In genomic region chr6:18507018-18507415, GRCh38 we compare ENCODE assay signal across 17 cellular contexts.
DNase-seq lines count a peak whose midpoint lies in the region; ATAC-seq and TF ChIP-seq lines count a peak whose summit lies in the region.
"Had no signal": no experiment of that assay in that cellular context is flagged by ENCODE, and none has a peak within 500 bp of the region (broad histone marks: within the 10 kb centered on the region; RNA-seq: fewer than 3 reads in every experiment).

No MANE protein-coding gene starts in this region.

- H3K9me2 ChIP-seq in GM23338 (ENCODE audit: insufficient read depth), result 0 out of 2 replicates have a peak, but pooled peaks cover 3% of the 10 kb centered on the region

- H4K20me1 ChIP-seq in GM23338 (replicated peaks; ENCODE audit: insufficient read depth), result no peaks in the 10 kb centered on the region

- no peak overlapping the region for H3K27ac Mint-ChIP-seq in GM23338
- no peak overlapping the region for H3K27ac Mint-ChIP-seq in activated naive CD4-positive, alpha-beta T cell treated with anti-CD3 and anti-CD28 coated beads, Interleukin-2, amount 10 ng/mL, durations not matched to agents 7 days and 5 days
- H3K27ac Mint-ChIP-seq: mesothelial cell of epicardium had no signal

- H3K79me2 ChIP-seq in GM23338 (replicated peaks; ENCODE audit: insufficient read depth), result no peaks in the 10 kb centered on the region
- H3K79me2 ChIP-seq in mesendoderm (ENCODE audit: control insufficient read depth, insufficient read depth, low read length), result no peaks in the 10 kb centered on the region

- H4K5ac ChIP-seq in mesendoderm (ENCODE audit: low read length), result no peak overlapping the region

- H3K27me3 ChIP-seq in GM23338 (ENCODE audit: insufficient read depth) (no peaks in the 10 kb centered on the region), mesendoderm (ENCODE audit: insufficient read depth, low read length, poor library complexity) (no peaks in the 10 kb centered on the region)

- no peak overlapping the region for H3K4me3 Mint-ChIP-seq in GM23338
- no peak overlapping the region for H3K4me3 Mint-ChIP-seq in activated naive CD4-positive, alpha-beta T cell treated with anti-CD3 and anti-CD28 coated beads, Interleukin-2, amount 10 ng/mL, durations not matched to agents 7 days and 5 days
- H3K4me3 Mint-ChIP-seq: mesothelial cell of epicardium, neural crest cell had no signal

- no peaks in the 10 kb centered on the region for H3F3A ChIP-seq in GM23338 (replicated peaks; ENCODE audit: low read depth)

- H2BK120ac ChIP-seq in mesendoderm (ENCODE audit: low read depth, low read length), result no peak overlapping the region

- ATAC-seq in GM23338 (no peak), GM18909 (IDR thresholded peaks at IDR 0.05; ENCODE audit: poor library complexity, unreplicated experiment) (no peak)
- ATAC-seq: stimulated activated naive CD8-positive, alpha-beta T cell treated with anti-CD3 and anti-CD28 coated beads, Interleukin-15, Interleukin-2, amounts not matched to agents 100 U/mL and 50 U/mL, for 24 hours had no signal

- peak overlapping the region; percentile 76 for H2AFZ ChIP-seq in GM23338

- no peak overlapping the region for H3K27ac ChIP-seq in GM23338 (ENCODE audit: low read depth)
- H3K27ac ChIP-seq in mesendoderm (ENCODE audit: low read depth, low read length), result no peak overlapping the region
- H3K27ac ChIP-seq: KMS-11 had no signal

- WGBS in mesendoderm (ENCODE audit: extremely low coverage, insufficient coverage, low lambda C conversion rate), result no CpG with 5 or more reads among the region's 7 CpGs

- no peak overlapping the region for H3K9ac ChIP-seq in mesendoderm (ENCODE audit: low read length)
- H3K9ac ChIP-seq: KMS-11 had no signal

- no peak for TF ChIP-seq CTCF in GM23338 (conservative IDR thresholded peaks at IDR 0.05; ENCODE audit: low read depth in 2 of 2)

- H2BK15ac ChIP-seq in mesendoderm (replicated peaks; ENCODE audit: low read depth), result no peak overlapping the region

- H3K36me3 ChIP-seq in GM23338 (ENCODE audit: insufficient read depth) (no peaks in the 10 kb centered on the region), mesendoderm (ENCODE audit: control insufficient read depth, insufficient read depth, low read length) (no peaks in the 10 kb centered on the region)

- H3K36me3 Mint-ChIP-seq in GM23338 (ENCODE audit: low read depth), result no peaks in the 10 kb centered on the region
- no peaks in the 10 kb centered on the region for H3K36me3 Mint-ChIP-seq in activated naive CD4-positive, alpha-beta T cell treated with anti-CD3 and anti-CD28 coated beads, Interleukin-2, amount 10 ng/mL, durations not matched to agents 7 days and 5 days
- H3K36me3 Mint-ChIP-seq: mesothelial cell of epicardium had no signal

- no peak overlapping the region for H3K23ac ChIP-seq in mesendoderm (ENCODE audit: low read length)

- no peak overlapping the region for H3K4me2 ChIP-seq in GM23338
- H3K4me2 ChIP-seq in mesendoderm (ENCODE audit: low read length), result no peak overlapping the region
- H3K4me2 ChIP-seq: KMS-11 had no signal

- no peak overlapping the region for H2BK5ac ChIP-seq in mesendoderm (ENCODE audit: low read length)

- no peaks in the 10 kb centered on the region for H3K9me3 Mint-ChIP-seq in GM23338
- no peaks in the 10 kb centered on the region for H3K9me3 Mint-ChIP-seq in activated naive CD4-positive, alpha-beta T cell treated with anti-CD3 and anti-CD28 coated beads, Interleukin-2, amount 10 ng/mL, durations not matched to agents 7 days and 5 days
- H3K9me3 Mint-ChIP-seq: mesothelial cell of epicardium had no signal

- DNase-seq in GM23338 (ENCODE audit: low spot score), result no peak
- DNase-seq in NCI-H2081 treated with DMSO at 0.1 percent for 48 hours (lab: John Stamatoyannopoulos, UW), result peak; percentile 88
- peak; percentile 100 for DNase-seq in NCI-H82 (lab: John Stamatoyannopoulos, UW)
- DNase-seq in mesendoderm, result peak; percentile 44
- no peak for DNase-seq in activated naive CD4-positive, alpha-beta T cell treated with anti-CD3 and anti-CD28 coated beads, Interleukin-2, amount 10 ng/mL, durations not matched to agents 7 days and 5 days
- no peak for DNase-seq in NCI-H2196 treated with DMSO at 0.1 percent for 48 hours (lab: John Stamatoyannopoulos, UW; ENCODE audit: unreplicated experiment)
- no peak for DNase-seq in OCI-M1 (lab: John Stamatoyannopoulos, UW)
- DNase-seq: activated CD4-positive, alpha-beta T cell treated with anti-CD3 and anti-CD28 coated beads for 48 hours; activated CD8-positive, alpha-beta memory T cell treated with anti-CD3 and anti-CD28 coated beads, Interleukin-2, amount 50 U/mL, for 4 hours; aorta; HCEC 1CT; NCI-H187 treated with DMSO at 0.1 percent for 48 hours; stimulated activated naive CD8-positive, alpha-beta T cell treated with anti-CD3 and anti-CD28 coated beads, Interleukin-15, Interleukin-2, amounts not matched to agents 100 U/mL and 50 U/mL, for 24 hours had no signal

- H3K4me3 ChIP-seq in GM23338 (no peak overlapping the region), mesendoderm (ENCODE audit: low read length) (no peak overlapping the region)

- H3K18ac ChIP-seq in mesendoderm (ENCODE audit: low read length), result no peak overlapping the region

- no peak overlapping the region for H3K56ac ChIP-seq in mesendoderm (ENCODE audit: low read length)

- H3K27me3 Mint-ChIP-seq in GM23338 (ENCODE audit: insufficient read depth, low read depth, poor library complexity), result peaks cover under 1% of the 10 kb centered on the region
- H3K27me3 Mint-ChIP-seq in activated naive CD4-positive, alpha-beta T cell treated with anti-CD3 and anti-CD28 coated beads, Interleukin-2, amount 10 ng/mL, durations not matched to agents 7 days and 5 days, result peaks cover 3% of the 10 kb centered on the region

- no peak overlapping the region for H3K4ac ChIP-seq in mesendoderm (ENCODE audit: low read depth, low read length)

- H2AK5ac ChIP-seq in mesendoderm (ENCODE audit: low read length), result no peak overlapping the region

- H3K4me1 ChIP-seq in GM23338 (ENCODE audit: insufficient read depth), result no peaks in the 10 kb centered on the region
- no peaks in the 10 kb centered on the region for H3K4me1 ChIP-seq in mesendoderm (ENCODE audit: control insufficient read depth, low read depth, low read length)

- H3K79me1 ChIP-seq in mesendoderm (ENCODE audit: low read length), result no peaks in the 10 kb centered on the region

- peaks cover 7% of the 10 kb centered on the region for H3K4me1 Mint-ChIP-seq in GM23338
- no peaks in the 10 kb centered on the region for H3K4me1 Mint-ChIP-seq in activated naive CD4-positive, alpha-beta T cell treated with anti-CD3 and anti-CD28 coated beads, Interleukin-2, amount 10 ng/mL, durations not matched to agents 7 days and 5 days

- no peak overlapping the region for H4K8ac ChIP-seq in mesendoderm (ENCODE audit: low read depth, low read length)

- CTCF ChIA-PET in activated naive CD4-positive, alpha-beta T cell treated with anti-CD3 and anti-CD28 coated beads, Interleukin-2, amount 10 ng/mL, durations not matched to agents 7 days and 5 days (lab: Charles Lee), result interaction anchor here (1.1 to 5.8 kb wide), 2 partner anchors 179 to 184 kb away, joined by 3 to 56 read pairs; no protein-coding TSS in a partner anchor

TF ChIP-seq in GM23338, 12 proteins besides CTCF, POLR2A, EP300 and RAD21 (continues in another document):
- TF ChIP-seq POLR2AphosphoS5 (IDR thresholded peaks at IDR 0.05; ENCODE audit: low read depth), result no peak
- no peak for TF ChIP-seq EZH2 (IDR thresholded peaks at IDR 0.05; ENCODE audit: low read depth, unreplicated experiment)
- no peak for TF ChIP-seq STAT1 (IDR thresholded peaks at IDR 0.05; ENCODE audit: unreplicated experiment)
- no peak for TF ChIP-seq ZNF114 (CRISPR knock-in tag; IDR thresholded peaks at IDR 0.05)
- TF ChIP-seq CREB1 (CRISPR knock-in tag; IDR thresholded peaks at IDR 0.05; ENCODE audit: low read depth), result no peak
- no peak for TF ChIP-seq JUNB (IDR thresholded peaks at IDR 0.05; ENCODE audit: unreplicated experiment)
- no peak for TF ChIP-seq ETS1 (IDR thresholded peaks at IDR 0.05)
- TF ChIP-seq EZH2phosphoT487 (IDR thresholded peaks at IDR 0.05; ENCODE audit: unreplicated experiment), result no peak
- TF ChIP-seq REST (IDR thresholded peaks at IDR 0.05; ENCODE audit: unreplicated experiment), result no peak
- TF ChIP-seq NANOG (IDR thresholded peaks at IDR 0.05; ENCODE audit: borderline replicate concordance), result no peak

Comparison
In these comparisons a context has a peak if more than half of its experiments do, and no peak if none do; other contexts are left out.
1. DNase-seq: peak in NCI-H2081 treated with DMSO at 0.1 percent for 48 hours (single experiment), NCI-H82 (single experiment) and mesendoderm (single experiment); none in GM23338 (single experiment), activated naive CD4-positive, alpha-beta T cell treated with anti-CD3 and anti-CD28 coated beads, Interleukin-2, amount 10 ng/mL, durations not matched to agents 7 days and 5 days (single experiment), NCI-H2196 treated with DMSO at 0.1 percent for 48 hours (single experiment) and OCI-M1 (single experiment).